18 cellular contexts compared by ENCODE assay signal in the genomic region with DNA sequence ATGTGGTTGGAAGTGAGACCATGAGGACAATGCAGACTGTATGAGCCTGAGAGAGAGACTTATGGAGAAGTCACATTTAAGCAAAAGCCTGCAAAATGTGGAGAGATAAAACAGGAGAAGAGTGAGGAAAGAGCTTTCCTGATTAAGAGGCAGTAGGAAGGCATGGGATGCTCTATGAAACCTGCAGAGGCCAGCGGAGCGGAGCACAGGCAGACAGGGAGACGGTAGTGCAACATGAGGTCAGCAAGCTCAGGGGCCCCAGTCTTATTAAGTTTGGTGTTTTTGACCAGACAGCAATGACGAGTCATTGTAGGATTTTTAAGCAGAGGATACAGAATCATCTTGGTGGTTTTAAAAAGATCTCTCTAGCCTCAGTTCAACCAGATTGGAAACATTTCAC.
DNase-seq lines count a peak whose midpoint lies in the region; ATAC-seq, FAIRE-seq and TF ChIP-seq lines count a peak whose summit lies in the region.
"Had no signal": no experiment of that assay in that cellular context is flagged by ENCODE, and none has a peak within 500 bp of the region (broad histone marks: within the 10 kb centered on the region; RNA-seq: fewer than 3 reads in every experiment).

No MANE protein-coding gene starts in this region.

- H3F3A ChIP-seq in neural progenitor cell (ENCODE audit: low read depth) = peaks cover 7% of the 10 kb centered on the region

- H3K27ac Mint-ChIP-seq in WTC11 (peak overlapping the region; percentile 7; the same call in 1 of the 2 replicates), neural progenitor cell (peak overlapping the region; percentile 70)
- H3K27ac Mint-ChIP-seq: CD4-positive, alpha-beta memory T cell had no signal

- H3K79me2 ChIP-seq in mesendoderm (ENCODE audit: control insufficient read depth, insufficient read depth, low read length) = no peaks in the 10 kb centered on the region
- no peaks in the 10 kb centered on the region for H3K79me2 ChIP-seq in neural progenitor cell (ENCODE audit: low read depth)

- no peak for DNase-seq in WTC11 (ENCODE audit: low spot score)
- DNase-seq in mesendoderm = no peak
- DNase-seq in neural progenitor cell (ENCODE audit: low spot score) = no peak
- no peak for DNase-seq in urothelium cell line (ENCODE audit: low spot score)
- no peak for DNase-seq in NCI-H345 (lab: John Stamatoyannopoulos, UW)
- no peak for DNase-seq in stomach
- DNase-seq: C1 segment of cervical spinal cord; Calu3; CD4-positive, alpha-beta memory T cell; COR-L47; DMS53; DMS79 treated with DMSO at 0.1 percent for 48 hours; GF-D8; GM23248 had no signal

- no peak overlapping the region for H3K4me2 ChIP-seq in mesendoderm (ENCODE audit: low read length)
- no peak overlapping the region for H3K4me2 ChIP-seq in neural progenitor cell

- H3K9ac ChIP-seq in mesendoderm (ENCODE audit: low read length) = no peak overlapping the region
- H3K9ac ChIP-seq in neural progenitor cell = no peak overlapping the region
- H3K9ac ChIP-seq: GM23248 had no signal

- no peak overlapping the region for H3K4ac ChIP-seq in mesendoderm (ENCODE audit: low read depth, low read length)

- no peaks in the 10 kb centered on the region for H3K9me3 ChIP-seq in neural progenitor cell (ENCODE audit: low read depth)
- H3K9me3 ChIP-seq in stomach = no peaks in the 10 kb centered on the region
- H3K9me3 ChIP-seq: HAP-1 had no signal

- ATAC-seq in WTC11 = peak; percentile 66

- H3K4me3 ChIP-seq in mesendoderm (ENCODE audit: low read length) (no peak overlapping the region), neural progenitor cell (no peak overlapping the region), stomach (no peak overlapping the region)
- H3K4me3 ChIP-seq: GM23248, HAP-1 had no signal

- no peak for FAIRE-seq in urothelium cell line (lab: Jason Lieb, UNC)
- FAIRE-seq: GM12891, GM18507, H54 had no signal

- no peaks in the 10 kb centered on the region for H3K36me3 ChIP-seq in mesendoderm (ENCODE audit: control insufficient read depth, insufficient read depth, low read length)
- no peaks in the 10 kb centered on the region for H3K36me3 ChIP-seq in neural progenitor cell
- no peaks in the 10 kb centered on the region for H3K36me3 ChIP-seq in stomach
- H3K36me3 ChIP-seq: HAP-1 had no signal

- no peaks in the 10 kb centered on the region for H3K9me3 Mint-ChIP-seq in WTC11
- no peaks in the 10 kb centered on the region for H3K9me3 Mint-ChIP-seq in neural progenitor cell

- H3K56ac ChIP-seq in mesendoderm (ENCODE audit: low read length) = no peak overlapping the region

- H3K36me3 Mint-ChIP-seq in WTC11 (no peaks in the 10 kb centered on the region), neural progenitor cell (peaks cover 17% of the 10 kb centered on the region)
- H3K36me3 Mint-ChIP-seq: CD4-positive, alpha-beta memory T cell had no signal

- TF ChIP-seq CTCF in WTC11 (IDR thresholded peaks at IDR 0.05) (no peak), neural progenitor cell (IDR thresholded peaks at IDR 0.05) (no peak), stomach (IDR thresholded peaks at IDR 0.05) (no peak)

- no CpG with 5 or more reads among the region's 4 CpGs for WGBS in mesendoderm (ENCODE audit: extremely low coverage, insufficient coverage, low lambda C conversion rate)
- WGBS in stomach, 5 donors = 91 to 95% (median 94%) methylated on average over 4 of the region's 4 CpGs

- intact Hi-C loops in stomach (cut with DNase I; ENCODE audit: low total_unique reads) = no loop called here

- peaks cover 4% of the 10 kb centered on the region for H3K4me1 ChIP-seq in mesendoderm (ENCODE audit: control insufficient read depth, low read depth, low read length)
- H3K4me1 ChIP-seq in neural progenitor cell = peaks cover 23% of the 10 kb centered on the region
- no peaks in the 10 kb centered on the region for H3K4me1 ChIP-seq in stomach

- peak overlapping the region; percentile 46 for H2BK15ac ChIP-seq in mesendoderm (replicated peaks; ENCODE audit: low read depth)

- no peak overlapping the region for H3K4me3 Mint-ChIP-seq in WTC11
- no peak overlapping the region for H3K4me3 Mint-ChIP-seq in neural progenitor cell
- H3K4me3 Mint-ChIP-seq: CD4-positive, alpha-beta memory T cell had no signal

- H2BK120ac ChIP-seq in mesendoderm (ENCODE audit: low read depth, low read length) = no peak overlapping the region

- peaks cover 14% of the 10 kb centered on the region for H4K20me1 ChIP-seq in neural progenitor cell (ENCODE audit: low read depth)

- H2AFZ ChIP-seq in neural progenitor cell (replicated peaks) = no peak overlapping the region
- H2AFZ ChIP-seq: GM23248 had no signal

- H3K27me3 Mint-ChIP-seq in WTC11 (ENCODE audit: low read depth) (no peaks in the 10 kb centered on the region), neural progenitor cell (ENCODE audit: insufficient read depth, low read depth) (no peaks in the 10 kb centered on the region)
- H3K27me3 Mint-ChIP-seq: CD4-positive, alpha-beta memory T cell had no signal

- no peaks in the 10 kb centered on the region for H3K27me3 ChIP-seq in mesendoderm (ENCODE audit: insufficient read depth, low read length, poor library complexity)
- H3K27me3 ChIP-seq in neural progenitor cell = peaks cover 17% of the 10 kb centered on the region
- no peaks in the 10 kb centered on the region for H3K27me3 ChIP-seq in stomach

- no peak for TF ChIP-seq EP300 in stomach (IDR thresholded peaks at IDR 0.05)

- no peak overlapping the region for H3K23ac ChIP-seq in mesendoderm (ENCODE audit: low read length)

- POLR2A ChIA-PET in WTC11 (lab: Charles Lee) = no interaction called here

- H4K5ac ChIP-seq in mesendoderm (ENCODE audit: low read length) = no peak overlapping the region

- CTCF ChIA-PET in WTC11 (lab: Charles Lee) = interaction anchor here (1.0 to 1.9 kb wide), 3 partner anchors 12 to 606 kb away, joined by 4 to 5 read pairs (median 5); no protein-coding TSS in a partner anchor

- H4K8ac ChIP-seq in mesendoderm (ENCODE audit: low read depth, low read length) = no peak overlapping the region

- H3K79me1 ChIP-seq in mesendoderm (ENCODE audit: low read length) = no peaks in the 10 kb centered on the region

- H3K27ac ChIP-seq in mesendoderm (ENCODE audit: low read depth, low read length) (no peak overlapping the region), neural progenitor cell (no peak overlapping the region), stomach (no peak overlapping the region)
- H3K27ac ChIP-seq: GM23248 had no signal

- H3K4me1 Mint-ChIP-seq in WTC11 (peaks cover 49% of the 10 kb centered on the region), neural progenitor cell (peaks cover 65% of the 10 kb centered on the region)
- H3K4me1 Mint-ChIP-seq: CD4-positive, alpha-beta memory T cell had no signal

- no peak overlapping the region for H3K18ac ChIP-seq in mesendoderm (ENCODE audit: low read length)

- no peak for TF ChIP-seq POLR2A in stomach (IDR thresholded peaks at IDR 0.05)

- H2BK5ac ChIP-seq in mesendoderm (ENCODE audit: low read length) = no peak overlapping the region

- no peak overlapping the region for H2AK5ac ChIP-seq in mesendoderm (ENCODE audit: low read length)

TF ChIP-seq in WTC11, 78 proteins besides CTCF, POLR2A, EP300 and RAD21 (continues in another document):
- TF ChIP-seq GABPB1 (CRISPR knock-in tag; IDR thresholded peaks at IDR 0.05) (no peak), OVOL2 (CRISPR knock-in tag; IDR thresholded peaks at IDR 0.05; ENCODE audit: borderline replicate concordance) (no peak), ZNF219 (CRISPR knock-in tag; IDR thresholded peaks at IDR 0.05; ENCODE audit: borderline replicate concordance) (no peak), CBFB (CRISPR knock-in tag; IDR thresholded peaks at IDR 0.05; ENCODE audit: low read depth) (no peak), FOXJ3 (CRISPR knock-in tag; IDR thresholded peaks at IDR 0.05; ENCODE audit: borderline replicate concordance) (no peak), SP1 (CRISPR knock-in tag; conservative IDR thresholded peaks at IDR 0.05) (no peak), NR2C2 (CRISPR knock-in tag; IDR thresholded peaks at IDR 0.05) (no peak), ATF1 (CRISPR knock-in tag; IDR thresholded peaks at IDR 0.05) (no peak), ZNF263 (CRISPR knock-in tag; IDR thresholded peaks at IDR 0.05; ENCODE audit: low read depth) (no peak), FOXP1 (CRISPR knock-in tag; IDR thresholded peaks at IDR 0.05; ENCODE audit: borderline replicate concordance) (no peak), IRF2 (CRISPR knock-in tag; IDR thresholded peaks at IDR 0.05; ENCODE audit: borderline replicate concordance, low read depth) (no peak), SMAD4 (CRISPR knock-in tag; IDR thresholded peaks at IDR 0.05) (no peak)
- TF ChIP-seq, protein P1, sequence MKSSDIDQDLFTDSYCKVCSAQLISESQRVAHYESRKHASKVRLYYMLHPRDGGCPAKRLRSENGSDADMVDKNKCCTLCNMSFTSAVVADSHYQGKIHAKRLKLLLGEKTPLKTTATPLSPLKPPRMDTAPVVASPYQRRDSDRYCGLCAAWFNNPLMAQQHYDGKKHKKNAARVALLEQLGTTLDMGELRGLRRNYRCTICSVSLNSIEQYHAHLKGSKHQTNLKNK (CRISPR knock-in tag; IDR thresholded peaks at IDR 0.05) = no peak
- TF ChIP-seq, protein P2, sequence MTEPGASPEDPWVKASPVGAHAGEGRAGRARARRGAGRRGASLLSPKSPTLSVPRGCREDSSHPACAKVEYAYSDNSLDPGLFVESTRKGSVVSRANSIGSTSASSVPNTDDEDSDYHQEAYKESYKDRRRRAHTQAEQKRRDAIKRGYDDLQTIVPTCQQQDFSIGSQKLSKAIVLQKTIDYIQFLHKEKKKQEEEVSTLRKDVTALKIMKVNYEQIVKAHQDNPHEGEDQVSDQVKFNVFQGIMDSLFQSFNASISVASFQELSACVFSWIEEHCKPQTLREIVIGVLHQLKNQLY (CRISPR knock-in tag; IDR thresholded peaks at IDR 0.05) = no peak
- TF ChIP-seq, protein P3, sequence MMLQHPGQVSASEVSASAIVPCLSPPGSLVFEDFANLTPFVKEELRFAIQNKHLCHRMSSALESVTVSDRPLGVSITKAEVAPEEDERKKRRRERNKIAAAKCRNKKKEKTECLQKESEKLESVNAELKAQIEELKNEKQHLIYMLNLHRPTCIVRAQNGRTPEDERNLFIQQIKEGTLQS (CRISPR knock-in tag; conservative IDR thresholded peaks at IDR 0.05) = no peak
- TF ChIP-seq, protein P4, sequence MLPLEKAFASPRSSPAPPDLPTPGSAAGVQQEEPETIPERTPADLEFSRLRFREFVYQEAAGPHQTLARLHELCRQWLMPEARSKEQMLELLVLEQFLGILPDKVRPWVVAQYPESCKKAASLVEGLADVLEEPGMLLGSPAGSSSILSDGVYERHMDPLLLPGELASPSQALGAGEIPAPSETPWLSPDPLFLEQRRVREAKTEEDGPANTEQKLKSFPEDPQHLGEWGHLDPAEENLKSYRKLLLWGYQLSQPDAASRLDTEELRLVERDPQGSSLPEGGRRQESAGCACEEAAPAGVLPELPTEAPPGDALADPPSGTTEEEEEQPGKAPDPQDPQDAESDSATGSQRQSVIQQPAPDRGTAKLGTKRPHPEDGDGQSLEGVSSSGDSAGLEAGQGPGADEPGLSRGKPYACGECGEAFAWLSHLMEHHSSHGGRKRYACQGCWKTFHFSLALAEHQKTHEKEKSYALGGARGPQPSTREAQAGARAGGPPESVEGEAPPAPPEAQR (CRISPR knock-in tag; IDR thresholded peaks at IDR 0.05) = no peak
